17 cellular contexts compared by ENCODE assay signal in the genomic region with DNA sequence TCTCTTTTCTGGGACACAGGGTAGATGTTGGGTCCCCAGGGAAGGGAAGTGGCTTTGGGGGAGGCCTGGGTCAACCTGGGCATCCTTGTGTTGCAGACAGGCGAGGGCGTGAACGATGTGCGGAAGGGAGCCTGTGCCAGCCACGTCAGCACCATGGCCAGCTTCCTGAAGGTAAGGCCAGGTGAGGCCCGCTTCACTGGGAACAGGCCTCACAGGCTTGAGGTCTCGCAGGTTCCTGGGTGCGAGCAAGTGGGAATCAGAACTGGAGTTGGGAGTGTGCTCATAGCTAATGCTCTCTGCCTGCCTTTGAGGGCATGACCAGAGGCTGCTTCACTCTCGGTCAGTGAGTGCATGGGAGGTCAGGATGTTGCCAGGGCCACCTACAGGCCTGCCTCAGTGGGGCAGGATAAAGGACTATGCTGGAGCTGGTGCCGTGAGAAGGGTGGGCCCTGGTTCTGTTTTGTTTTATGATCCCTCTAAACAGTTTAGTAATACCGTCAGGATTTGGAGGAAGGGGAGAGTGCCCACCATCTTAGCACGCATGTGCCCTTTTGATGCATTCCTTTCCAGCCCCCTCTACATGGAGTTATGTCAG. TPM values are rescaled to one million over a fixed set of nuclear protein-coding genes. Genes with fewer than 3 reads are reported as not detected.
DNase-seq lines count a peak whose midpoint lies in the region; TF ChIP-seq lines count a peak whose summit lies in the region.
"Had no signal": no experiment of that assay in that cellular context is flagged by ENCODE, and none has a peak within 500 bp of the region (broad histone marks: within the 10 kb centered on the region; RNA-seq: fewer than 3 reads in every experiment).

No MANE protein-coding gene starts in this region.

- H3K9me2 ChIP-seq in Karpas-422 (replicated peaks; ENCODE audit: insufficient read depth, low read length), result no peaks in the 10 kb centered on the region

- H3K4me1 ChIP-seq in stomach (peaks cover 12 to 27% (median 23%) of the 10 kb centered on the region in 4 donors), Karpas-422 (ENCODE audit: low read length) (peaks cover 45% of the 10 kb centered on the region)
- H3K4me1 ChIP-seq: adrenal gland had no signal

- peaks cover 42% of the 10 kb centered on the region for H3K79me2 ChIP-seq in Karpas-422 (ENCODE audit: low read length)

- DNase-seq in activated naive CD4-positive, alpha-beta T cell treated with anti-CD3 and anti-CD28 coated beads for 36 hours, result no peak
- no peak for DNase-seq in activated naive CD4-positive, alpha-beta T cell treated with Interleukin-2 at 50 U/mL for 16 hours
- DNase-seq in H7 (peak; percentile 23), endothelial cell (ENCODE audit: low spot score) (no peak), stomach (peak; percentile 14), inferior parietal cortex (ENCODE audit: extremely low spot score) (no peak), Karpas-422 (no peak), NK-92 (lab: John Stamatoyannopoulos, UW; ENCODE audit: unreplicated experiment) (no peak)
- DNase-seq: NCI-H2227 treated with DMSO at 0.1 percent for 48 hours had no signal

- H3K4me2 ChIP-seq in Karpas-422 (ENCODE audit: low read depth, low read length, poor library complexity, severe bottlenecking), result no peak overlapping the region

- H3K9ac ChIP-seq in Karpas-422 (ENCODE audit: low read length), result no peak overlapping the region

- H3K9me3 ChIP-seq in stomach (no peaks in the 10 kb centered on the region), Karpas-422 (ENCODE audit: low read length) (no peaks in the 10 kb centered on the region)
- H3K9me3 ChIP-seq: adrenal gland, psoas muscle had no signal

- H3K4me1 Mint-ChIP-seq in activated naive CD4-positive, alpha-beta T cell treated with anti-CD3 and anti-CD28 coated beads for 36 hours (ENCODE audit: low read depth), result peaks cover 59% of the 10 kb centered on the region
- H3K4me1 Mint-ChIP-seq in endothelial cell (ENCODE audit: unreplicated experiment), result peaks cover 10% of the 10 kb centered on the region

- no peaks in the 10 kb centered on the region for H3K9me3 Mint-ChIP-seq in activated naive CD4-positive, alpha-beta T cell treated with anti-CD3 and anti-CD28 coated beads for 36 hours
- no peaks in the 10 kb centered on the region for H3K9me3 Mint-ChIP-seq in endothelial cell (ENCODE audit: unreplicated experiment)
- H3K9me3 Mint-ChIP-seq: type B pancreatic cell had no signal

- CTCF ChIA-PET in activated naive CD4-positive, alpha-beta T cell treated with anti-CD3 and anti-CD28 coated beads for 36 hours (lab: Charles Lee), result interaction anchor here (0.7 to 1.2 kb wide), 2 partner anchors 8 to 532 kb away, joined by 4 to 6 read pairs; partner anchors contain the start of gene DBNL

- whole genome bisulfite sequencing in stomach, 5 donors, result 89 to 94% (median 93%) methylated on average over 11 to 12 of the region's 12 CpGs

- intact Hi-C loops in activated naive CD4-positive, alpha-beta T cell treated with anti-CD3 and anti-CD28 coated beads for 36 hours (cut with micrococcal nuclease), result no loop called here
- intact Hi-C loops in stomach (cut with DNase I; ENCODE audit: low total_unique reads), result no loop called here

- H3K36me3 ChIP-seq in H7 (replicated peaks; ENCODE audit: control insufficient read depth, insufficient read depth, low read length), result peaks cover 11% of the 10 kb centered on the region
- peaks cover 50 to 86% (median 84%) of the 10 kb centered on the region in 4 donors for H3K36me3 ChIP-seq in stomach
- H3K36me3 ChIP-seq in Karpas-422 (ENCODE audit: insufficient read depth, low read length), result peaks cover 27% of the 10 kb centered on the region; the same call in 1 of the 2 replicates

- no peak overlapping the region for H3K4me3 ChIP-seq in H7 (ENCODE audit: insufficient read depth, low read depth, low read length)
- H3K4me3 ChIP-seq in stomach, result no peak overlapping the region
- no peak overlapping the region for H3K4me3 ChIP-seq in Karpas-422 (ENCODE audit: low read length)
- H3K4me3 ChIP-seq: adrenal gland, psoas muscle, SK-N-MC had no signal

- H2AFZ ChIP-seq in Karpas-422 (ENCODE audit: low read length), result no peak overlapping the region

- H3K27me3 ChIP-seq in H7 (ENCODE audit: control insufficient read depth, insufficient read depth, low read length), result no peaks in the 10 kb centered on the region
- no peaks in the 10 kb centered on the region for H3K27me3 ChIP-seq in stomach
- no peaks in the 10 kb centered on the region for H3K27me3 ChIP-seq in Karpas-422 (ENCODE audit: low read length)
- H3K27me3 ChIP-seq: adrenal gland had no signal

- H3K27ac ChIP-seq in stomach, result no peak overlapping the region
- H3K27ac ChIP-seq in Karpas-422 (ENCODE audit: low read length), result no peak overlapping the region
- H3K27ac ChIP-seq: adrenal gland, epithelial cell of prostate, psoas muscle, SK-N-MC had no signal

- peak overlapping the region; percentile 24 for H3K27ac Mint-ChIP-seq in activated naive CD4-positive, alpha-beta T cell treated with anti-CD3 and anti-CD28 coated beads for 36 hours
- H3K27ac Mint-ChIP-seq in endothelial cell (ENCODE audit: unreplicated experiment), result no peak overlapping the region
- H3K27ac Mint-ChIP-seq: type B pancreatic cell had no signal

- H3K4me3 Mint-ChIP-seq in activated naive CD4-positive, alpha-beta T cell treated with anti-CD3 and anti-CD28 coated beads for 36 hours, result no peak overlapping the region
- peak overlapping the region; percentile 70 for H3K4me3 Mint-ChIP-seq in endothelial cell (ENCODE audit: unreplicated experiment)
- H3K4me3 Mint-ChIP-seq: type B pancreatic cell had no signal

- TF ChIP-seq POLR2A in stomach (IDR thresholded peaks at IDR 0.05), result no peak

- H3K27me3 Mint-ChIP-seq in activated naive CD4-positive, alpha-beta T cell treated with anti-CD3 and anti-CD28 coated beads for 36 hours (ENCODE audit: low read depth), result no peaks in the 10 kb centered on the region
- peaks cover 6% of the 10 kb centered on the region for H3K27me3 Mint-ChIP-seq in endothelial cell (ENCODE audit: unreplicated experiment)
- H3K27me3 Mint-ChIP-seq: type B pancreatic cell had no signal

- peaks cover 9% of the 10 kb centered on the region; the same call in 1 of the 2 replicates for H4K20me1 ChIP-seq in Karpas-422 (ENCODE audit: insufficient read depth, low read depth, low read length)

- TF ChIP-seq EP300 in stomach (IDR thresholded peaks at IDR 0.05), result no peak

- no peak for TF ChIP-seq CTCF in endothelial cell (IDR thresholded peaks at IDR 0.05; ENCODE audit: unreplicated experiment)
- no peak for TF ChIP-seq CTCF in stomach (IDR thresholded peaks at IDR 0.05)

- peaks cover 41% of the 10 kb centered on the region for H3K36me3 Mint-ChIP-seq in activated naive CD4-positive, alpha-beta T cell treated with anti-CD3 and anti-CD28 coated beads for 36 hours (ENCODE audit: low read depth)
- H3K36me3 Mint-ChIP-seq in endothelial cell (ENCODE audit: low read depth, unreplicated experiment), result peaks cover 5% of the 10 kb centered on the region

RNA-seq across cellular contexts. Expression of gene DBNL, which starts 8.4 kb away (rescaled TPM):
- 10 to 100 TPM; 82.3 TPM for total RNA-seq in activated naive CD4-positive, alpha-beta T cell treated with anti-CD3 and anti-CD28 coated beads for 36 hours
- 43.0 and 63.8 TPM in 2 replicates for total RNA-seq in H7 (2014; rRNA removed; shearing (Covaris generic))
- total RNA-seq in endothelial cell (ENCODE audit: unreplicated experiment) (47.5 TPM), stomach (100 to 1,000 TPM in 2 of 5 donors, 10 to 100 TPM in 3; 27.4 to 154 (median 77.8) TPM)
- 10 to 100 TPM; 75.9 to 98.7 (median 78.1) TPM for polyA plus RNA-seq in stomach
- 116 and 184 TPM in 2 replicates for total RNA-seq in Karpas-422 (2014; rRNA removed; shearing (Covaris generic); ENCODE audit: low replicate concordance)

RNA-seq across cellular contexts. Expression of gene PGAM2, which starts 12.5 kb away (rescaled TPM):
- under 1 TPM in 1 of 2 experiments, not detected in 1; 0.24 TPM for total RNA-seq in activated naive CD4-positive, alpha-beta T cell treated with anti-CD3 and anti-CD28 coated beads for 36 hours
- 2.7 and 4.5 TPM in 2 replicates for total RNA-seq in H7 (2014; rRNA removed; shearing (Covaris generic))
- total RNA-seq in endothelial cell (ENCODE audit: unreplicated experiment) (not detected), stomach (under 1 TPM in 1 of 5 donors, not detected in 4; 0.92 TPM)
- polyA plus RNA-seq in stomach, result 1 to 10 TPM; 3.1 to 5.8 (median 4.2) TPM
- total RNA-seq in Karpas-422 (2014; rRNA removed; shearing (Covaris generic); ENCODE audit: low replicate concordance), result 1.9 TPM in 1 of 2 replicates, not detected in the other
- total RNA-seq: activated CD8-positive, alpha-beta memory T cell treated with anti-CD3 and anti-CD28 coated beads for 36 hours; kidney epithelial cell had no signal

RNA-seq across cellular contexts. Expression of gene POLM, which starts 29.5 kb away (rescaled TPM):
- 10 to 100 TPM; 27.1 to 29.4 TPM for total RNA-seq in activated naive CD4-positive, alpha-beta T cell treated with anti-CD3 and anti-CD28 coated beads for 36 hours
- 16.9 and 17.0 TPM in 2 replicates for total RNA-seq in H7 (2014; rRNA removed; shearing (Covaris generic))
- total RNA-seq in endothelial cell (ENCODE audit: unreplicated experiment) (16.9 TPM), stomach (10 to 100 TPM in 4 of 5 donors, 1 to 10 TPM in 1; 4.7 to 94.2 (median 17.8) TPM)
- 10 to 100 TPM; 10.2 to 18.6 (median 10.6) TPM for polyA plus RNA-seq in stomach
- 34.5 and 47.1 TPM in 2 replicates for total RNA-seq in Karpas-422 (2014; rRNA removed; shearing (Covaris generic); ENCODE audit: low replicate concordance)

RNA-seq across cellular contexts. Expression of gene AEBP1, which starts 51.3 kb away (rescaled TPM):
- 10 to 100 TPM; 10.1 to 10.8 TPM for total RNA-seq in activated naive CD4-positive, alpha-beta T cell treated with anti-CD3 and anti-CD28 coated beads for 36 hours
- total RNA-seq in H7 (2014; rRNA removed; shearing (Covaris generic)), result 12.9 and 15.8 TPM in 2 replicates
- total RNA-seq in endothelial cell (ENCODE audit: unreplicated experiment) (22.2 TPM), stomach (100 to 1,000 TPM in 1 of 5 donors, 10 to 100 TPM in 4; 37.3 to 179 (median 58.8) TPM)
- polyA plus RNA-seq in stomach, result 10 to 100 TPM; 14.6 to 36.7 (median 17.7) TPM
- 5.9 TPM in 1 of 2 replicates, not detected in the other for total RNA-seq in Karpas-422 (2014; rRNA removed; shearing (Covaris generic); ENCODE audit: low replicate concordance)

RNA-seq across cellular contexts. Expression of gene SPDYE1, which starts 55.2 kb away (rescaled TPM):
- total RNA-seq in activated naive CD4-positive, alpha-beta T cell treated with anti-CD3 and anti-CD28 coated beads for 36 hours, result not detected
- not detected in 2 replicates for total RNA-seq in H7 (2014; rRNA removed; shearing (Covaris generic))
- total RNA-seq in endothelial cell (ENCODE audit: unreplicated experiment), result not detected
- total RNA-seq in stomach, result not detected
- not detected for polyA plus RNA-seq in stomach
- total RNA-seq in Karpas-422 (2014; rRNA removed; shearing (Covaris generic); ENCODE audit: low replicate concordance), result not detected in 2 replicates
- total RNA-seq: activated CD8-positive, alpha-beta memory T cell treated with anti-CD3 and anti-CD28 coated beads for 36 hours; kidney epithelial cell; mucosa of gallbladder; psoas muscle had no signal
- polyA plus RNA-seq: adrenal gland, psoas muscle had no signal

Comparison
In these comparisons a context has a peak if more than half of its experiments do, and no peak if none do; other contexts are left out.
1. DNase-seq: peak in H7 (single experiment) and stomach (single experiment); none in activated naive CD4-positive, alpha-beta T cell treated with anti-CD3 and anti-CD28 coated beads for 36 hours (single experiment), activated naive CD4-positive, alpha-beta T cell treated with Interleukin-2 at 50 U/mL for 16 hours (single experiment), endothelial cell (single experiment), inferior parietal cortex (single experiment), Karpas-422 (single experiment) and NK-92 (single experiment).